ENCODE assay signal across 21 cellular contexts in the genomic region with DNA sequence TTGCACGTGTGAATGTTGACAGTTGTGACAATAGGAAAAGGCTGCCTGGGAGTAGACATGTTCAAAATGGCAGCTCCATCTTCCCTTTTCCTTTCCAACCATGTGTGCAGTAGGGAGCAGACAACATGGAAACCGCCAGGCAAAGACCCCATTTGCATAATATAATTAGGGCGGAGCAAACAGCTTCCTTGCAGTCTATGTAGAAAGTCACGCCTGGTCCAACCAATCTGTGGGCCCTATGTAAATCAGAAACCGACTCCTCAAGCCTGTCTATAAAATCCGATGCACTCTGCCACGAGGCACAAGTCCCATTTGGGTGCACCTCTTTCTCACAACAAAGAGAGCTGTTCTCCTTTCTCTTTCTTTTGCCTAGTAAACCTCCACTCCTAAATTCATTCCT. TPM values are rescaled to one million over a fixed set of nuclear protein-coding genes. Genes with fewer than 3 reads are reported as not detected.
"Had no signal": no experiment of that assay in that cellular context is flagged by ENCODE, and none has a peak within 500 bp of the region (broad histone marks: within the 10 kb centered on the region; RNA-seq: fewer than 3 reads in every experiment).

No MANE protein-coding gene starts in this region.

- H3K9me3 ChIP-seq: adrenal gland, ascending aorta, mucosa of descending colon, right lobe of liver, tibial artery had no signal

- H3K4me3 Mint-ChIP-seq: activated CD8-positive, alpha-beta T cell treated with anti-CD3 and anti-CD28 coated beads, Interleukin-2, amount 10 ng/mL, durations not matched to agents 7 days and 5 days; activated naive CD8-positive, alpha-beta T cell; memory B cell; stimulated activated naive CD8-positive, alpha-beta T cell treated with anti-CD3 and anti-CD28 coated beads, Interleukin-15, amount 100 ng/mL, for 72 hours; T-cell; T-helper 2 cell treated with Interferon-gamma antibody and Interleukin-4, amounts not matched to agents 5 μg/mL and 100 μg/mL, for 36 hours had no signal

- H3K4me1 ChIP-seq: adrenal gland, ascending aorta, parathyroid adenoma, right lobe of liver, tibial artery had no signal

- H3K9ac ChIP-seq: parathyroid adenoma had no signal

- H3K27me3 Mint-ChIP-seq: activated naive CD8-positive, alpha-beta T cell; stimulated activated naive CD8-positive, alpha-beta T cell treated with anti-CD3 and anti-CD28 coated beads, Interleukin-15, amount 100 ng/mL, for 72 hours; T-cell had no signal

- H3K79me2 ChIP-seq: parathyroid adenoma had no signal

- DNase-seq: activated CD4-positive, alpha-beta T cell treated with anti-CD3 and anti-CD28 coated beads for 1 hour; activated CD4-positive, alpha-beta T cell treated with anti-CD3 and anti-CD28 coated beads, Interleukin-2, amount 50 U/mL, for 1 hour; activated CD8-positive, alpha-beta T cell treated with anti-CD3 and anti-CD28 coated beads, Interleukin-2, amount 10 ng/mL, durations not matched to agents 7 days and 5 days; activated gamma-delta T cell treated with Interleukin-2 at 50 U/mL for 16 hours; activated T-cell treated with anti-CD3 and anti-CD28 coated beads, Interleukin-2, amount 50 U/mL, for 1 hour; adrenal gland; cerebellar nuclear complex; mucosa of descending colon; nucleus accumbens; right lobe of liver; stimulated activated CD4-positive, alpha-beta T cell treated with anti-CD3 and anti-CD28 coated beads, Interleukin-1b, Interleukin-23, amount 100 ng/mL, for 48 hours; stimulated activated naive CD8-positive, alpha-beta T cell treated with anti-CD3 and anti-CD28 coated beads, Interleukin-15, amount 100 ng/mL, for 72 hours; T-cell; tibial artery had no signal

- H3K27ac Mint-ChIP-seq: activated CD8-positive, alpha-beta T cell treated with anti-CD3 and anti-CD28 coated beads, Interleukin-2, amount 10 ng/mL, durations not matched to agents 7 days and 5 days; activated naive CD8-positive, alpha-beta T cell; memory B cell; stimulated activated naive CD8-positive, alpha-beta T cell treated with anti-CD3 and anti-CD28 coated beads, Interleukin-15, amount 100 ng/mL, for 72 hours; T-cell; T-helper 2 cell treated with Interferon-gamma antibody and Interleukin-4, amounts not matched to agents 5 μg/mL and 100 μg/mL, for 36 hours had no signal

- H3K36me3 ChIP-seq: adrenal gland, ascending aorta, right lobe of liver had no signal

- H3K36me3 Mint-ChIP-seq: activated naive CD8-positive, alpha-beta T cell; memory B cell; T-cell had no signal

- ATAC-seq: activated CD8-positive, alpha-beta T cell treated with anti-CD3 and anti-CD28 coated beads, Interleukin-2, amount 10 ng/mL, durations not matched to agents 7 days and 5 days; right lobe of liver; stimulated activated naive CD8-positive, alpha-beta T cell treated with anti-CD3 and anti-CD28 coated beads, Interleukin-15, amount 100 ng/mL, for 72 hours; T-cell had no signal

- H2AFZ ChIP-seq: parathyroid adenoma had no signal

- H3K9me3 Mint-ChIP-seq: stimulated activated naive CD8-positive, alpha-beta T cell treated with anti-CD3 and anti-CD28 coated beads, Interleukin-15, amount 100 ng/mL, for 72 hours; T-cell had no signal

- H3K4me3 ChIP-seq: adrenal gland, ascending aorta, coronary artery, mucosa of descending colon, right lobe of liver, skin epidermis, tibial artery had no signal

- H3K27ac ChIP-seq: adrenal gland, ascending aorta, coronary artery, parathyroid adenoma, right lobe of liver, skin epidermis, tibial artery had no signal

- H3K4me1 Mint-ChIP-seq: stimulated activated naive CD8-positive, alpha-beta T cell treated with anti-CD3 and anti-CD28 coated beads, Interleukin-15, amount 100 ng/mL, for 72 hours; T-cell had no signal

- H3K27me3 ChIP-seq: adrenal gland, ascending aorta, right lobe of liver, tibial artery had no signal

RNA-seq across cellular contexts. Expression of a gene that starts 19.6 kb away (rescaled TPM):
- total RNA-seq: activated CD8-positive, alpha-beta T cell treated with anti-CD3 and anti-CD28 coated beads, Interleukin-2, amount 10 ng/mL, durations not matched to agents 7 days and 5 days had no signal
